ENCODE assay signal across 24 cellular contexts in genomic region chr9:89768051-89768450, GRCh38.
DNase-seq lines count a peak whose midpoint lies in the region; ATAC-seq and TF ChIP-seq lines count a peak whose summit lies in the region.
"Had no signal": no experiment of that assay in that cellular context is flagged by ENCODE, and none has a peak within 500 bp of the region (broad histone marks: within the 10 kb centered on the region; RNA-seq: fewer than 3 reads in every experiment).

No MANE protein-coding gene starts in this region.

- no peak overlapping the region for H4K12ac ChIP-seq in trophoblast cell (ENCODE audit: low read depth, low read length)

- TF ChIP-seq POLR2A in uterus (IDR thresholded peaks at IDR 0.05) (no peak), esophagus squamous epithelium (IDR thresholded peaks at IDR 0.05) (no peak)

- H3K27me3 Mint-ChIP-seq in MCF 10A (ENCODE audit: insufficient read depth, unreplicated experiment), result peaks cover 12% of the 10 kb centered on the region
- H3K27me3 Mint-ChIP-seq: CD4-positive, alpha-beta T cell had no signal

- H3K9me3 ChIP-seq in mammary epithelial cell (replicated peaks; ENCODE audit: insufficient read depth, low read length) (no peaks in the 10 kb centered on the region), trophoblast cell (ENCODE audit: insufficient read depth, low read depth, low read length) (no peaks in the 10 kb centered on the region), uterus (no peaks in the 10 kb centered on the region), esophagus squamous epithelium (no peaks in the 10 kb centered on the region)
- H3K9me3 ChIP-seq: A549; BE2C; BLaER1 treated with 17β-estradiol and CSF1 and Interleukin-3, amounts not matched to agents 10 nM and 100 nM; HAP-1 had no signal

- H3K18ac ChIP-seq in trophoblast cell (ENCODE audit: low read length), result no peak overlapping the region

- peaks cover 12% of the 10 kb centered on the region for H3K4me1 Mint-ChIP-seq in MCF 10A (ENCODE audit: insufficient read depth, unreplicated experiment)
- H3K4me1 Mint-ChIP-seq: CD8-positive, alpha-beta memory T cell had no signal

- H3K4me2 ChIP-seq in mammary epithelial cell (ENCODE audit: insufficient read depth, low read depth, low read length) (no peak overlapping the region), trophoblast cell (ENCODE audit: low read length) (no peak overlapping the region)
- H3K4me2 ChIP-seq: A549; BLaER1 treated with 17β-estradiol and CSF1 and Interleukin-3, amounts not matched to agents 10 nM and 100 nM had no signal

- H3K23ac ChIP-seq in trophoblast cell (ENCODE audit: low read length), result no peak overlapping the region

- peak overlapping the region; percentile 67 for H2BK5ac ChIP-seq in trophoblast cell (ENCODE audit: low read depth, low read length, poor library complexity)

- peak overlapping the region; percentile 55 for H2BK120ac ChIP-seq in trophoblast cell (ENCODE audit: insufficient read depth, low read length, poor library complexity)

- H3K4me1 ChIP-seq in mammary epithelial cell (ENCODE audit: insufficient read depth, low read length) (no peaks in the 10 kb centered on the region), trophoblast cell (ENCODE audit: control insufficient read depth in 1 of 2, insufficient read depth in 2 of 2, low read length in 2 of 2) (peaks cover 0 to 4% of the 10 kb centered on the region in 2 experiments), uterus (peaks cover 0 to 6% of the 10 kb centered on the region in 2 donors), esophagus squamous epithelium (peaks cover 0 to 6% (median 5%) of the 10 kb centered on the region in 3 donors)
- H3K4me1 ChIP-seq: A549, BE2C, HAP-1 had no signal

- DNase-seq in MCF 10A (ENCODE audit: unreplicated experiment), result no peak
- DNase-seq in mammary epithelial cell, result no peak
- peak in 1 of 2 donors; percentile 54 for DNase-seq in trophoblast cell
- DNase-seq in uterus, result no peak
- no peak for DNase-seq in esophagus squamous epithelium (lab: John Stamatoyannopoulos, UW)
- no peak for DNase-seq in NCI-H526 (lab: John Stamatoyannopoulos, UW)
- DNase-seq: 8988T; ACHN; AML-193; BE2C; CD4-positive, alpha-beta T cell; CD8-positive, alpha-beta memory T cell; DMS 273 treated with DMSO at 0.1 percent for 48 hours; DMS79; EL; GDM1; GOT3; HFFc6 had no signal

- H3K9ac ChIP-seq in mammary epithelial cell (ENCODE audit: insufficient read depth, low read length) (no peak overlapping the region), trophoblast cell (ENCODE audit: low read length) (no peak overlapping the region)
- H3K9ac ChIP-seq: BLaER1 treated with 17β-estradiol and CSF1 and Interleukin-3, amounts not matched to agents 10 nM and 100 nM had no signal

- H4K20me1 ChIP-seq in mammary epithelial cell (ENCODE audit: insufficient read depth, low read length), result no peaks in the 10 kb centered on the region
- H4K20me1 ChIP-seq: BLaER1 treated with 17β-estradiol and CSF1 and Interleukin-3, amounts not matched to agents 10 nM and 100 nM had no signal

- H2BK12ac ChIP-seq in trophoblast cell (ENCODE audit: low read length), result peak overlapping the region; percentile 58

- H3K4me3 Mint-ChIP-seq in MCF 10A (ENCODE audit: unreplicated experiment), result no peak overlapping the region
- H3K4me3 Mint-ChIP-seq: CD14-positive monocyte; CD4-positive, alpha-beta T cell; CD8-positive, alpha-beta memory T cell; HFFc6 had no signal

- H3K36me3 Mint-ChIP-seq in MCF 10A (ENCODE audit: insufficient read depth, unreplicated experiment), result peaks cover 11% of the 10 kb centered on the region
- H3K36me3 Mint-ChIP-seq: CD14-positive monocyte; CD8-positive, alpha-beta memory T cell had no signal

- POLR2A ChIA-PET in MCF 10A (lab: Yijun Ruan, JAX), result no interaction called here

- H3K9me3 Mint-ChIP-seq in MCF 10A (ENCODE audit: unreplicated experiment), result no peaks in the 10 kb centered on the region
- H3K9me3 Mint-ChIP-seq: CD4-positive, alpha-beta T cell had no signal

- H4K8ac ChIP-seq in trophoblast cell (ENCODE audit: low read depth, low read length), result peak overlapping the region; percentile 28

- H3K79me1 ChIP-seq in trophoblast cell (ENCODE audit: low read length), result peaks cover 21% of the 10 kb centered on the region

- H3K79me2 ChIP-seq in mammary epithelial cell (ENCODE audit: insufficient read depth, low read length) (no peaks in the 10 kb centered on the region), trophoblast cell (ENCODE audit: control insufficient read depth, insufficient read depth, low read length, poor library complexity) (no peaks in the 10 kb centered on the region)

- ATAC-seq in HG02852 (IDR thresholded peaks at IDR 0.05; ENCODE audit: unreplicated experiment), result no peak
- ATAC-seq: A549, GM12878 had no signal

- no peak overlapping the region for H3K4ac ChIP-seq in trophoblast cell (ENCODE audit: low read depth, low read length)

- peak overlapping the region; percentile 36 for H2AK5ac ChIP-seq in trophoblast cell (ENCODE audit: low read length)

- CTCF ChIA-PET in MCF 10A (lab: Yijun Ruan, JAX) (no interaction called here), mammary epithelial cell (lab: Charles Lee; ENCODE audit: low non-redundant PET) (interaction anchor here (0.7 kb wide), 1 partner anchor 1748 kb away, joined by 3 read pairs; no protein-coding TSS in a partner anchor)

- H3K4me3 ChIP-seq in mammary epithelial cell (replicated peaks in 1 of 3; ENCODE audit: insufficient read depth in 1 of 3, low read depth in 2 of 3, low read length in 3 of 3) (no peak overlapping the region), trophoblast cell (ENCODE audit: low read depth, low read length) (no peak overlapping the region), uterus (no peak overlapping the region), esophagus squamous epithelium (no peak overlapping the region)
- H3K4me3 ChIP-seq: A549; BLaER1 treated with 17β-estradiol and CSF1 and Interleukin-3, amounts not matched to agents 10 nM and 100 nM; GM12878; HAP-1 had no signal

- H3K27me3 ChIP-seq in mammary epithelial cell (ENCODE audit: insufficient read depth, low read length) (no peaks in the 10 kb centered on the region), trophoblast cell (ENCODE audit: insufficient read depth, low read length) (no peaks in the 10 kb centered on the region), uterus (no peaks in the 10 kb centered on the region), esophagus squamous epithelium (no peaks in the 10 kb centered on the region)
- H3K27me3 ChIP-seq: BE2C; BLaER1 treated with 17β-estradiol and CSF1 and Interleukin-3, amounts not matched to agents 10 nM and 100 nM had no signal

- H3K14ac ChIP-seq in trophoblast cell (ENCODE audit: low read length), result no peak overlapping the region

- no TSS peak for BruUV-seq in MCF 10A (replicated peaks; lab: Mats Ljungman, UMichigan)
- BruUV-seq in mammary epithelial cell (replicated peaks; lab: Mats Ljungman, UMichigan), result no TSS peak

- dilution Hi-C loops in mammary epithelial cell (cut with HindIII; ENCODE audit: low sequenced_read_pairs), result no loop called here

- TF ChIP-seq CTCF in MCF 10A (IDR thresholded peaks at IDR 0.05; ENCODE audit: unreplicated experiment), result no peak
- no peak for TF ChIP-seq CTCF in mammary epithelial cell (conservative IDR thresholded peaks at IDR 0.05 in 1 of 2, IDR thresholded peaks at IDR 0.05 in 1 of 2; ENCODE audit: extremely low read depth in 1 of 2, insufficient read depth in 1 of 2, low read depth in 1 of 2, low read length in 2 of 2)
- TF ChIP-seq CTCF in uterus (IDR thresholded peaks at IDR 0.05), result no peak
- TF ChIP-seq CTCF in esophagus squamous epithelium (IDR thresholded peaks at IDR 0.05), result no peak

- H3K27ac ChIP-seq in mammary epithelial cell (ENCODE audit: insufficient read depth, low read depth, low read length) (no peak overlapping the region), trophoblast cell (ENCODE audit: low read depth, low read length) (no peak overlapping the region), uterus (peak overlapping the region; percentile 20 to 59), esophagus squamous epithelium (no peak overlapping the region)
- H3K27ac ChIP-seq: A549; BLaER1 treated with 17β-estradiol and CSF1 and Interleukin-3, amounts not matched to agents 10 nM and 100 nM had no signal

- intact Hi-C loops in MCF 10A (cut with micrococcal nuclease), result no loop called here
- intact Hi-C loops in mammary epithelial cell (cut with micrococcal nuclease), result no loop called here
- intact Hi-C loops in uterus (cut with DNase I; ENCODE audit: low total_unique reads), result no loop called here
- intact Hi-C loops in esophagus squamous epithelium (cut with DNase I), result no loop called here

- H2AFZ ChIP-seq in mammary epithelial cell (ENCODE audit: low read depth, low read length) (no peak overlapping the region), trophoblast cell (ENCODE audit: insufficient read depth, low read length, poor library complexity) (no peak overlapping the region)

- in situ Hi-C loops in mammary epithelial cell (cut with MboI; ENCODE audit: low sequenced_read_pairs in 2 of 2), result no loop called here

- peak overlapping the region; percentile 71 for H4K91ac ChIP-seq in trophoblast cell (ENCODE audit: low read depth, low read length)

- H3K36me3 ChIP-seq in mammary epithelial cell (ENCODE audit: insufficient read depth, low read length), result no peaks in the 10 kb centered on the region
- H3K36me3 ChIP-seq in trophoblast cell (ENCODE audit: control insufficient read depth in 1 of 2, insufficient read depth in 2 of 2, low read length in 2 of 2), result no peaks in the 10 kb centered on the region
- no peaks in the 10 kb centered on the region for H3K36me3 ChIP-seq in uterus
- no peaks in the 10 kb centered on the region for H3K36me3 ChIP-seq in esophagus squamous epithelium
- H3K36me3 ChIP-seq: BE2C; BLaER1 treated with 17β-estradiol and CSF1 and Interleukin-3, amounts not matched to agents 10 nM and 100 nM; HAP-1 had no signal

- peak overlapping the region; percentile 28 for H3K27ac Mint-ChIP-seq in MCF 10A (ENCODE audit: low read depth, unreplicated experiment)
- H3K27ac Mint-ChIP-seq: CD14-positive monocyte; CD4-positive, alpha-beta T cell; CD8-positive, alpha-beta memory T cell; HFFc6 had no signal

- WGBS in mammary epithelial cell (ENCODE audit: low coverage, missing lambda C conversion rate), result 31% methylated on average over 3 of the region's 4 CpGs
- WGBS in trophoblast cell (ENCODE audit: extremely low coverage, insufficient coverage, insufficient read length), result no CpG with 5 or more reads among the region's 4 CpGs
- WGBS in esophagus squamous epithelium, 2 donors, result 59 to 61% methylated on average over 4 of the region's 4 CpGs

Comparison
In these comparisons a context has a peak if more than half of its experiments do, and no peak if none do; other contexts are left out.
1. H3K27ac ChIP-seq: peak in uterus (2 of 2); none in mammary epithelial cell (single experiment), trophoblast cell (single experiment) and esophagus squamous epithelium (0 of 4).